ENCODE assay signal across 8 cellular contexts in the genomic region with DNA sequence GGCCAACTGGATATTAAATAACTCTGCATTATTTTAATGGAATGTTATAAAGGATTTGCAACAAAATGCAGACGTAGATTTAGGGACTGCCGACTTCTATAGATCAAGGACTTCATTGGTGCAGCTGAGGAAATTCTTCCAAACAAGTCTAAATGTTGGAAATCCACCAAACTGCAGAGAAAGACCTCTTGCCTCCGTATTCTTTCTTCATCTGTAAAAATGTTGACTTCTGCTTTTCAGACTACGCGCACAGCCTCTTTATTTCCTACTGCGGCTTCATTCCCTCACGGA. TPM values are rescaled to one million over a fixed set of nuclear protein-coding genes. Genes with fewer than 3 reads are reported as not detected.
DNase-seq lines count a peak whose midpoint lies in the region; ATAC-seq and TF ChIP-seq lines count a peak whose summit lies in the region.

No MANE protein-coding gene starts in this region.

- H3K4me3 Mint-ChIP-seq in stimulated activated naive CD8-positive, alpha-beta T cell treated with anti-CD3 and anti-CD28 coated beads, Interleukin-15, Interleukin-2, amounts not matched to agents 100 ng/mL and 50 ng/mL, for 24 hours = peak overlapping the region; percentile 88

- H3K27ac ChIP-seq in body of pancreas (peak overlapping the region; percentile 98 to 100 (median 99)), mesodermal cell (ENCODE audit: low read depth, low read length, severe bottlenecking) (peak overlapping the region; percentile 97)

- H3K9me3 ChIP-seq in body of pancreas (no peaks in the 10 kb centered on the region), mesodermal cell (ENCODE audit: control insufficient read depth, low read length) (no peaks in the 10 kb centered on the region)

- peak overlapping the region; percentile 64 to 75 for H3K4me3 ChIP-seq in body of pancreas
- H3K4me3 ChIP-seq in mesodermal cell (ENCODE audit: extremely low read depth, insufficient read depth, low read length, poor library complexity, severe bottlenecking) = peak overlapping the region; percentile 74

- no peaks in the 10 kb centered on the region for H3K9me3 Mint-ChIP-seq in stimulated activated naive CD8-positive, alpha-beta T cell treated with anti-CD3 and anti-CD28 coated beads, Interleukin-15, Interleukin-2, amounts not matched to agents 100 ng/mL and 50 ng/mL, for 24 hours

- H3K36me3 ChIP-seq in body of pancreas (replicated peaks in 1 of 2; ENCODE audit: insufficient read depth in 1 of 2, low read depth in 2 of 2) = no peaks in the 10 kb centered on the region
- H3K36me3 ChIP-seq in mesodermal cell (ENCODE audit: control insufficient read depth, insufficient read depth, low read length) = peaks cover 3% of the 10 kb centered on the region

- no peak for TF ChIP-seq CTCF in body of pancreas (IDR thresholded peaks at IDR 0.05)

- peaks cover 4% of the 10 kb centered on the region for H3K36me3 Mint-ChIP-seq in stimulated activated naive CD8-positive, alpha-beta T cell treated with anti-CD3 and anti-CD28 coated beads, Interleukin-15, Interleukin-2, amounts not matched to agents 100 ng/mL and 50 ng/mL, for 24 hours (ENCODE audit: low read depth)

- H3K27ac Mint-ChIP-seq in stimulated activated naive CD8-positive, alpha-beta T cell treated with anti-CD3 and anti-CD28 coated beads, Interleukin-15, Interleukin-2, amounts not matched to agents 100 ng/mL and 50 ng/mL, for 24 hours = peak overlapping the region; percentile 80

- ATAC-seq in stimulated activated naive CD8-positive, alpha-beta T cell treated with anti-CD3 and anti-CD28 coated beads, Interleukin-15, Interleukin-2, amounts not matched to agents 100 U/mL and 50 U/mL, for 24 hours = no peak
- ATAC-seq in body of pancreas (no peak), GM21737 (IDR thresholded peaks at IDR 0.05; ENCODE audit: unreplicated experiment) (no peak)

- H3K4me1 ChIP-seq in body of pancreas (peaks cover 10% of the 10 kb centered on the region), mesodermal cell (ENCODE audit: control insufficient read depth, insufficient read depth, low read length, poor library complexity, severe bottlenecking) (no peaks in the 10 kb centered on the region)

- intact Hi-C loops in body of pancreas (cut with DNase I) = no loop called here

- H3K27me3 Mint-ChIP-seq in stimulated activated naive CD8-positive, alpha-beta T cell treated with anti-CD3 and anti-CD28 coated beads, Interleukin-15, Interleukin-2, amounts not matched to agents 100 ng/mL and 50 ng/mL, for 24 hours = no peaks in the 10 kb centered on the region

- WGBS in body of pancreas, 2 donors = 0 to 1% methylated on average over 7 of the region's 7 CpGs
- 2 to 5% methylated on average over 7 of the region's 7 CpGs for WGBS in mesodermal cell (ENCODE audit: insufficient coverage in 2 of 2), 2 experiments

- TF ChIP-seq POLR2A in body of pancreas (IDR thresholded peaks at IDR 0.05) = no peak

- no peaks in the 10 kb centered on the region for H3K27me3 ChIP-seq in body of pancreas

- peaks cover 27% of the 10 kb centered on the region for H3K4me1 Mint-ChIP-seq in stimulated activated naive CD8-positive, alpha-beta T cell treated with anti-CD3 and anti-CD28 coated beads, Interleukin-15, Interleukin-2, amounts not matched to agents 100 ng/mL and 50 ng/mL, for 24 hours (ENCODE audit: low read depth)

- DNase-seq in stimulated activated naive CD8-positive, alpha-beta T cell treated with anti-CD3 and anti-CD28 coated beads, Interleukin-15, Interleukin-2, amounts not matched to agents 100 U/mL and 50 U/mL, for 24 hours = no peak
- no peak for DNase-seq in body of pancreas
- DNase-seq in GM19238 (ENCODE audit: insufficient read length, low spot score) = no peak
- no peak for DNase-seq in DMS153 (lab: John Stamatoyannopoulos, UW)
- no peak for DNase-seq in activated CD4-positive, alpha-beta T cell treated with anti-CD3 and anti-CD28 coated beads, Interleukin-2, amount 50 U/mL, for 1 hour

RNA-seq across cellular contexts. Expression of a gene that starts 1.5 kb away (rescaled TPM):
- 10 to 100 TPM; 60.4 to 61.3 TPM for total RNA-seq in body of pancreas
- polyA plus RNA-seq in mesodermal cell (2013, experiment 1 of 2) = 192 TPM
- 196 TPM for polyA plus RNA-seq in mesodermal cell (2013, experiment 2 of 2)
